9 cellular contexts compared by ENCODE assay signal in genomic region chr10:13527864-13528137, GRCh38. TPM values are rescaled to one million over a fixed set of nuclear protein-coding genes. Genes with fewer than 3 reads are reported as not detected.
A peak's percentile ranks its signal among the peaks of the same experiment; 100 is the strongest.
DNase-seq lines count a peak whose midpoint lies in the region; ATAC-seq and TF ChIP-seq lines count a peak whose summit lies in the region.
"Had no signal": no experiment of that assay in that cellular context is flagged by ENCODE, and none has a peak within 500 bp of the region (broad histone marks: within the 10 kb centered on the region; RNA-seq: fewer than 3 reads in every experiment).

No MANE protein-coding gene starts in this region.

- H3K27ac ChIP-seq in CD4-positive, alpha-beta T cell (ENCODE audit: low read depth, low read length) = no peak overlapping the region
- H3K27ac ChIP-seq in Panc1 (ENCODE audit: low read length) = no peak overlapping the region
- H3K27ac ChIP-seq in esophagus muscularis mucosa (replicated peaks in 1 of 4) = peak overlapping the region; percentile 84 to 88 (median 86)
- no peak overlapping the region for H3K27ac ChIP-seq in osteoblast (ENCODE audit: low read depth, low read length)

- CTCF ChIA-PET in CD4-positive, alpha-beta T cell (lab: Charles Lee) = no interaction called here
- CTCF ChIA-PET in Panc1 (lab: Charles Lee) = interaction anchor here (0.6 kb wide), 1 partner anchor 135 kb away, joined by 3 read pairs; no protein-coding TSS in a partner anchor

- peaks cover 83% of the 10 kb centered on the region for H3K27me3 Mint-ChIP-seq in CD4-positive, alpha-beta T cell

- ATAC-seq in CD4-positive, alpha-beta T cell (ENCODE audit: poor library complexity) = no peak
- ATAC-seq in Panc1 = no peak

- WGBS in esophagus muscularis mucosa = 9% methylated on average over 6 of the region's 6 CpGs

- peaks cover 9% of the 10 kb centered on the region for H3K79me2 ChIP-seq in osteoblast (ENCODE audit: insufficient read depth, low read length)

- BruUV-seq in Panc1 (replicated peaks; lab: Mats Ljungman, UMichigan) = no TSS peak

- H3K4me1 ChIP-seq in Panc1 (ENCODE audit: control insufficient read depth, insufficient read depth, low read length) (no peaks in the 10 kb centered on the region), esophagus muscularis mucosa (peaks cover 12 to 36% (median 30%) of the 10 kb centered on the region in 4 donors), osteoblast (ENCODE audit: insufficient read depth, low read length) (peaks cover 15% of the 10 kb centered on the region)

- H3K27ac Mint-ChIP-seq in CD4-positive, alpha-beta T cell = no peak overlapping the region

- H3K4me3 ChIP-seq in Panc1 (ENCODE audit: low read depth in 2 of 2, low read length in 2 of 2) (peak overlapping the region; percentile 35 to 43), esophagus muscularis mucosa (peak overlapping the region; percentile 68 to 81 (median 74)), osteoblast (ENCODE audit: insufficient read depth, low read length) (peak overlapping the region; percentile 74)

- TF ChIP-seq EP300 in esophagus muscularis mucosa (IDR thresholded peaks at IDR 0.05) = no peak

- H3K9me3 ChIP-seq in CD4-positive, alpha-beta T cell (ENCODE audit: control insufficient read depth, low read length) = no peaks in the 10 kb centered on the region
- H3K9me3 ChIP-seq in Panc1 (ENCODE audit: control insufficient read depth, insufficient read depth, low read depth, low read length) = no peaks in the 10 kb centered on the region
- H3K9me3 ChIP-seq in esophagus muscularis mucosa = no peaks in the 10 kb centered on the region
- no peaks in the 10 kb centered on the region for H3K9me3 ChIP-seq in osteoblast (ENCODE audit: low read depth, low read length)

- peak overlapping the region; percentile 80 for H3K4me3 Mint-ChIP-seq in CD4-positive, alpha-beta T cell

- H2AFZ ChIP-seq in osteoblast (ENCODE audit: low read length) = no peak overlapping the region

- H3K9me3 Mint-ChIP-seq in CD4-positive, alpha-beta T cell = no peaks in the 10 kb centered on the region

- no peak for DNase-seq in CD4-positive, alpha-beta T cell
- DNase-seq in Panc1 (ENCODE audit: low read depth, low spot score) = no peak
- no peak for DNase-seq in esophagus muscularis mucosa (ENCODE audit: extremely low spot score)
- DNase-seq in osteoblast (ENCODE audit: insufficient read length, low spot score, missing footprints) = no peak
- DNase-seq in NCI-H526 treated with DMSO at 0.1 percent for 48 hours (lab: John Stamatoyannopoulos, UW) = no peak
- no peak for DNase-seq in posterior vena cava (ENCODE audit: low spot score)
- DNase-seq in SIG-M5 treated with dmso at 0.1 percent for 504 hours (lab: John Stamatoyannopoulos, UW; ENCODE audit: unreplicated experiment) = no peak
- no peak for DNase-seq in activated CD4-positive, alpha-beta T cell treated with anti-CD3 and anti-CD28 coated beads for 1 hour
- DNase-seq: NCI-H2029 treated with DMSO at 0.1 percent for 48 hours had no signal

- intact Hi-C loops in CD4-positive, alpha-beta T cell (cut with DNase I, micrococcal nuclease) = no loop called here
- intact Hi-C loops in Panc1 (cut with micrococcal nuclease; ENCODE audit: unreplicated experiment) (no loop called here), esophagus muscularis mucosa (cut with DNase I) (loop anchor here (5.0 kb wide), 1 partner anchor 60 kb away; the partner anchor contains the start of gene PRPF18), posterior vena cava (cut with DNase I) (no loop called here)

- H3K36me3 ChIP-seq in Panc1 (ENCODE audit: control insufficient read depth, insufficient read depth, low read length) (no peaks in the 10 kb centered on the region; the same call in 1 of the 2 replicates), esophagus muscularis mucosa (peaks cover 0 to 4% (median 0%) of the 10 kb centered on the region in 4 donors), osteoblast (ENCODE audit: insufficient read depth, low read length) (peaks cover 8% of the 10 kb centered on the region)

- no peaks in the 10 kb centered on the region for H4K20me1 ChIP-seq in osteoblast (ENCODE audit: insufficient read depth, low read length)

- no peaks in the 10 kb centered on the region for H3K36me3 Mint-ChIP-seq in CD4-positive, alpha-beta T cell (ENCODE audit: low read depth)

- in situ Hi-C loops in Panc1 (cut with HindIII; ENCODE audit: low pct_unique_long_range_greater_than_20kb, low sequenced_read_pairs) = no loop called here

- peaks cover 10% of the 10 kb centered on the region for H3K4me1 Mint-ChIP-seq in CD4-positive, alpha-beta T cell (ENCODE audit: low read depth)

- peak overlapping the region; percentile 82 for H3K4me2 ChIP-seq in osteoblast (ENCODE audit: insufficient read depth, low read length)

- H3K27me3 ChIP-seq in CD4-positive, alpha-beta T cell (ENCODE audit: control insufficient read depth, insufficient read depth, low read length) = peaks cover 75% of the 10 kb centered on the region
- no peaks in the 10 kb centered on the region; the same call in 1 of the 2 replicates for H3K27me3 ChIP-seq in Panc1 (ENCODE audit: control insufficient read depth, insufficient read depth, low read length)
- no peaks in the 10 kb centered on the region for H3K27me3 ChIP-seq in esophagus muscularis mucosa
- H3K27me3 ChIP-seq in osteoblast (ENCODE audit: insufficient read depth, low read length) = peaks cover 6% of the 10 kb centered on the region

- no peak for TF ChIP-seq POLR2A in esophagus muscularis mucosa (IDR thresholded peaks at IDR 0.05; ENCODE audit: low read depth)

- POLR2A ChIA-PET in CD4-positive, alpha-beta T cell (lab: Charles Lee) = no interaction called here
- POLR2A ChIA-PET in Panc1 (lab: Charles Lee) = no interaction called here

- TF ChIP-seq CTCF in CD4-positive, alpha-beta T cell (IDR thresholded peaks at IDR 0.05) = no peak
- TF ChIP-seq CTCF in Panc1 (IDR thresholded peaks at IDR 0.05) (no peak), esophagus muscularis mucosa (IDR thresholded peaks at IDR 0.05) (no peak), osteoblast (IDR thresholded peaks at IDR 0.05; ENCODE audit: extremely low read depth, low read depth, low read length) (no peak)

RNA-seq across cellular contexts. Expression of gene BEND7, which starts 1.0 kb away (rescaled TPM):
- not detected for total RNA-seq in CD4-positive, alpha-beta T cell
- total RNA-seq in Panc1 (2021; ENCODE audit: unreplicated experiment) = 7.6 TPM
- 3.5 TPM for polyA plus RNA-seq in Panc1 (2012; ENCODE audit: insufficient read length)
- 10 to 100 TPM; 14.7 to 27.4 (median 20.1) TPM for total RNA-seq in esophagus muscularis mucosa
- total RNA-seq in osteoblast = 9.0 and 10.6 TPM in 2 replicates
- total RNA-seq in posterior vena cava = 10 to 100 TPM; 10.1 to 21.7 TPM

RNA-seq across cellular contexts. Expression of gene PRPF18, which starts 59.0 kb away (rescaled TPM):
- 10 to 100 TPM; 20.7 to 22.7 TPM for total RNA-seq in CD4-positive, alpha-beta T cell
- total RNA-seq in Panc1 (2021; ENCODE audit: unreplicated experiment) (12.0 TPM), esophagus muscularis mucosa (10 to 100 TPM; 16.2 to 27.8 (median 25.6) TPM), osteoblast (30.1 and 39.8 TPM in 2 replicates), posterior vena cava (10 to 100 TPM; 16.8 to 17.3 TPM)
- 6.5 TPM for polyA plus RNA-seq in Panc1 (2012; ENCODE audit: insufficient read length)

Comparison
In these comparisons a context has a peak if more than half of its experiments do, and no peak if none do; other contexts are left out.
1. H3K27ac ChIP-seq: peak in esophagus muscularis mucosa (4 of 4); none in CD4-positive, alpha-beta T cell (single experiment), Panc1 (single experiment) and osteoblast (single experiment).
2. Peak in every context shown above with its lines, with median percentiles within 50 percentile points of each other: H3K4me3 ChIP-seq.